1 cellular context compared by ENCODE assay signal in genomic region chr5:133222521-133222920, GRCh38.
TF ChIP-seq lines count a peak whose summit lies in the region.

No MANE protein-coding gene starts in this region.

TF ChIP-seq in IMR-90, 13 proteins besides CTCF, POLR2A, EP300 and RAD21 (continued from another document):
- TF ChIP-seq ELK1 (IDR thresholded peaks at IDR 0.05; ENCODE audit: borderline replicate concordance, low read depth, low read length) (no peak), MAZ (IDR thresholded peaks at IDR 0.05; ENCODE audit: borderline replicate concordance, low read depth, low read length) (no peak), MAFK (IDR thresholded peaks at IDR 0.05; ENCODE audit: low read depth, low read length) (no peak), FOS (IDR thresholded peaks at IDR 0.05; ENCODE audit: low read depth, low read length) (no peak), BHLHE40 (IDR thresholded peaks at IDR 0.05; ENCODE audit: low read depth, low read length) (no peak)
